1 cellular context compared by ENCODE assay signal in genomic region chr3:70272798-70273197, GRCh38.
TF ChIP-seq lines count a peak whose summit lies in the region.

No MANE protein-coding gene starts in this region.

TF ChIP-seq in H1, 55 proteins besides CTCF, POLR2A, EP300 and RAD21:
- no peak for TF ChIP-seq SRF (IDR thresholded peaks at IDR 0.05; ENCODE audit: low read depth, low read length)
- TF ChIP-seq YY1 (IDR thresholded peaks at IDR 0.05; ENCODE audit: low read depth, low read length) = no peak
- TF ChIP-seq ATF3 (IDR thresholded peaks at IDR 0.05; ENCODE audit: insufficient read depth, low read depth, low read length) = no peak
- TF ChIP-seq EGR1 (IDR thresholded peaks at IDR 0.05; ENCODE audit: borderline replicate concordance, low read depth, low read length) = no peak
- TF ChIP-seq SIX5 (IDR thresholded peaks at IDR 0.05; ENCODE audit: low read depth, low read length) = no peak
- no peak for TF ChIP-seq NANOG (IDR thresholded peaks at IDR 0.05; ENCODE audit: insufficient read depth, low read depth, low read length, poor library complexity, severe bottlenecking)
- TF ChIP-seq CTBP2 (IDR thresholded peaks at IDR 0.05; ENCODE audit: borderline replicate concordance, insufficient read depth, insufficient read length, low read length) = no peak
- TF ChIP-seq RFX5 (IDR thresholded peaks at IDR 0.05; ENCODE audit: borderline replicate concordance, low read depth, low read length) = no peak
- no peak for TF ChIP-seq TAF1 (IDR thresholded peaks at IDR 0.05; ENCODE audit: low read depth, low read length)
- TF ChIP-seq GTF2F1 (IDR thresholded peaks at IDR 0.05; ENCODE audit: borderline replicate concordance, low read depth, low read length) = no peak
- TF ChIP-seq KDM4A (IDR thresholded peaks at IDR 0.05; ENCODE audit: low read depth, low read length, severe bottlenecking) = no peak
- TF ChIP-seq BRCA1 (IDR thresholded peaks at IDR 0.05; ENCODE audit: low read depth, low read length) = no peak
- TF ChIP-seq CHD1 (IDR thresholded peaks at IDR 0.05; ENCODE audit: low read depth, low read length) = no peak
- no peak for TF ChIP-seq EZH2 (IDR thresholded peaks at IDR 0.05; ENCODE audit: low read depth, low read length, severe bottlenecking)
- TF ChIP-seq HDAC6 (IDR thresholded peaks at IDR 0.05; ENCODE audit: low read depth, low read length) = no peak
- no peak for TF ChIP-seq PHF8 (conservative IDR thresholded peaks at IDR 0.05; ENCODE audit: low read depth, low read length)
- TF ChIP-seq RNF2 (IDR thresholded peaks at IDR 0.05; ENCODE audit: borderline replicate concordance, low read depth, low read length, missing control alignments, poor library complexity, severe bottlenecking) = no peak
- TF ChIP-seq USF2 (IDR thresholded peaks at IDR 0.05; ENCODE audit: low read length) = no peak
- TF ChIP-seq SIRT6 (IDR thresholded peaks at IDR 0.05; ENCODE audit: low read length) = no peak
- no peak for TF ChIP-seq TCF12 (IDR thresholded peaks at IDR 0.05; ENCODE audit: low read depth, low read length)
TF ChIP-seq in H1: peak in this region for 0.
